8 cellular contexts compared by ENCODE assay signal in the genomic region with DNA sequence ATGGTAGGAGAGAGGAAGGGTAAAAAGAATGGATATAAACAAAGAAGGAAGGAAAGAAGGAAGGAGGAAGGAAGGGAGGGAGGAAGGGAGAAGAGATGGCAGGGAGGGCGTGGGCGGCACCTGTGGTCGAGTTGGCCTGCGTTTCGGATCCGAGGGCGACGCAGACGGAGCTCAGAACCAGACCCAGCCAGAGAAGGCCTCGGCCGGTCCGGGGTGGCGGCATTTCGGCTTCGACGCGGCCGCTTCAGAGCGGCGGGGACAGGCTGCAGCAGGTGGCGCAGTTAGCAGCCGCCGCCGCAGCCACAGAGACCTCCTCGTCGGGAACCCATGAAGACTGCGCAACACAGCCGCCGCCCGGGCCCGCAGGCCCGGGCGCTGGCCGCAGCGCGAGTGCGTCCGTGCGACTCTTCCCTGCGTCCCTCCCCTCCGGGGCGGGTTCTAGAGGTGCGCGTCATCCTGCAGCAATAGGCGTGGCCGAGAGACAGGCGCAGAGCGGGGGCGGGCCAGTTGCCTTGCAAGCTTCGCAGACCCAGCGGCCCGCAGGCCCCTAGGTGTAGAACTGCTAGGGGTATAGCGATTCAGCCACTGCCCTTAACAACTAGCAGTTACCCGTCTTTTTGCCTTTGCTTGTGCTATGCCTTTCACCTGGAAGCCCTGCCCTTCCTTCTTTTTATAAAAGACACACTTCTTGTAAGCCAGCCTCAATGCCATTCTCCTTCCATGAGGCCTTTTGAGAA. TPM values are rescaled to one million over a fixed set of nuclear protein-coding genes. Genes with fewer than 3 reads are reported as not detected.
DNase-seq lines count a peak whose midpoint lies in the region; ATAC-seq and TF ChIP-seq lines count a peak whose summit lies in the region.

A gene with protein sequence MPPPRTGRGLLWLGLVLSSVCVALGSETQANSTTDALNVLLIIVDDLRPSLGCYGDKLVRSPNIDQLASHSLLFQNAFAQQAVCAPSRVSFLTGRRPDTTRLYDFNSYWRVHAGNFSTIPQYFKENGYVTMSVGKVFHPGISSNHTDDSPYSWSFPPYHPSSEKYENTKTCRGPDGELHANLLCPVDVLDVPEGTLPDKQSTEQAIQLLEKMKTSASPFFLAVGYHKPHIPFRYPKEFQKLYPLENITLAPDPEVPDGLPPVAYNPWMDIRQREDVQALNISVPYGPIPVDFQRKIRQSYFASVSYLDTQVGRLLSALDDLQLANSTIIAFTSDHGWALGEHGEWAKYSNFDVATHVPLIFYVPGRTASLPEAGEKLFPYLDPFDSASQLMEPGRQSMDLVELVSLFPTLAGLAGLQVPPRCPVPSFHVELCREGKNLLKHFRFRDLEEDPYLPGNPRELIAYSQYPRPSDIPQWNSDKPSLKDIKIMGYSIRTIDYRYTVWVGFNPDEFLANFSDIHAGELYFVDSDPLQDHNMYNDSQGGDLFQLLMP (minus strand): TSS at position 392 of the 737 bp plus-strand sequence. CDS start 169 bp downstream, at position 223.

- peaks cover under 1% of the 10 kb centered on the region for H3K27me3 Mint-ChIP-seq in T-helper 1 cell treated with Interleukin-12 subunit alpha and Interleukin-12 subunit beta and Interleukin-4 antibody, amounts not matched to agents 30 μg/mL and 1 μg/mL, for 36 hours (ENCODE audit: low read depth)

- H3K27ac ChIP-seq in left ventricle myocardium inferior (replicated peaks): peak within 1 kb of the TSS; percentile 91
- H3K27ac ChIP-seq in prostate gland: peak within 1 kb of the TSS; percentile 77 to 79

- peaks cover 13% of the 10 kb centered on the region for H3K36me3 Mint-ChIP-seq in T-helper 1 cell treated with Interleukin-12 subunit alpha and Interleukin-12 subunit beta and Interleukin-4 antibody, amounts not matched to agents 30 μg/mL and 1 μg/mL, for 36 hours (ENCODE audit: low read depth)

- peak within 1 kb of the TSS; percentile 91 for H3K4me3 Mint-ChIP-seq in T-helper 1 cell treated with Interleukin-12 subunit alpha and Interleukin-12 subunit beta and Interleukin-4 antibody, amounts not matched to agents 30 μg/mL and 1 μg/mL, for 36 hours

- DNase-seq in NCI-H1694 treated with DMSO at 0.1 percent for 48 hours (lab: John Stamatoyannopoulos, UW) (peak; percentile 83), amygdala (lab: John Stamatoyannopoulos, UW) (peak in 55 of 56 donors; percentile 4 to 90 (median 68)), left ventricle myocardium inferior (peak; percentile 90), prostate gland (ENCODE audit: low spot score) (peak; percentile 83), ureter (ENCODE audit: low spot score) (peak; percentile 89)

- H3K9me3 Mint-ChIP-seq in T-helper 1 cell treated with Interleukin-12 subunit alpha and Interleukin-12 subunit beta and Interleukin-4 antibody, amounts not matched to agents 30 μg/mL and 1 μg/mL, for 36 hours: no peaks in the 10 kb centered on the region

- H3K4me3 ChIP-seq in left ventricle myocardium inferior: peak within 1 kb of the TSS; percentile 78
- H3K4me3 ChIP-seq in prostate gland: peak within 1 kb of the TSS; percentile 51 to 54

- TF ChIP-seq CTCF in left ventricle myocardium inferior (IDR thresholded peaks at IDR 0.05; ENCODE audit: borderline replicate concordance) (no peak), prostate gland (IDR thresholded peaks at IDR 0.05) (no peak)

- H3K27ac Mint-ChIP-seq in T-helper 1 cell treated with Interleukin-12 subunit alpha and Interleukin-12 subunit beta and Interleukin-4 antibody, amounts not matched to agents 30 μg/mL and 1 μg/mL, for 36 hours: peak within 1 kb of the TSS; percentile 96

- H3K4me1 Mint-ChIP-seq in T-helper 1 cell treated with Interleukin-12 subunit alpha and Interleukin-12 subunit beta and Interleukin-4 antibody, amounts not matched to agents 30 μg/mL and 1 μg/mL, for 36 hours (ENCODE audit: low read depth): peaks cover 34% of the 10 kb centered on the region

- intact Hi-C loops in left ventricle myocardium inferior (cut with micrococcal nuclease) (no loop called here), prostate gland (cut with DNase I) (no loop called here)

- H3K36me3 ChIP-seq in left ventricle myocardium inferior (peaks cover 14% of the 10 kb centered on the region), prostate gland (no peaks in the 10 kb centered on the region)

- 0% methylated on average over 22 of the region's 54 CpGs for WGBS in prostate gland

- H3K9me3 ChIP-seq in left ventricle myocardium inferior (replicated peaks) (no peaks in the 10 kb centered on the region), prostate gland (no peaks in the 10 kb centered on the region)

- peak; percentile 86 for TF ChIP-seq POLR2A in GM15510 (IDR thresholded peaks at IDR 0.05; ENCODE audit: borderline replicate concordance, extremely low read depth, insufficient read length)
- TF ChIP-seq POLR2A in prostate gland (IDR thresholded peaks at IDR 0.05): peak; percentile 89

- H3K4me1 ChIP-seq in left ventricle myocardium inferior (peaks cover 16% of the 10 kb centered on the region), prostate gland (replicated peaks) (no peaks in the 10 kb centered on the region)

- H3K27me3 ChIP-seq in left ventricle myocardium inferior (ENCODE audit: low read depth) (no peaks in the 10 kb centered on the region), prostate gland (replicated peaks; ENCODE audit: insufficient read depth) (no peaks in the 10 kb centered on the region)

- ATAC-seq in HG02870 (IDR thresholded peaks at IDR 0.05; ENCODE audit: unreplicated experiment): peak; percentile 64

RNA-seq across cellular contexts. Expression of the gene that starts here (rescaled TPM):
- total RNA-seq in left ventricle myocardium inferior (86.3 TPM), prostate gland (10 to 100 TPM; 47.4 to 82.9 TPM), ureter (86.8 TPM)

Comparison
In these comparisons a context has a peak if more than half of its experiments do, and no peak if none do; other contexts are left out.
1. Peak in every context shown above with its lines: DNase-seq, ATAC-seq, H3K4me3 ChIP-seq and H3K27ac ChIP-seq.